ENCODE assay signal across 25 cellular contexts in the genomic region with DNA sequence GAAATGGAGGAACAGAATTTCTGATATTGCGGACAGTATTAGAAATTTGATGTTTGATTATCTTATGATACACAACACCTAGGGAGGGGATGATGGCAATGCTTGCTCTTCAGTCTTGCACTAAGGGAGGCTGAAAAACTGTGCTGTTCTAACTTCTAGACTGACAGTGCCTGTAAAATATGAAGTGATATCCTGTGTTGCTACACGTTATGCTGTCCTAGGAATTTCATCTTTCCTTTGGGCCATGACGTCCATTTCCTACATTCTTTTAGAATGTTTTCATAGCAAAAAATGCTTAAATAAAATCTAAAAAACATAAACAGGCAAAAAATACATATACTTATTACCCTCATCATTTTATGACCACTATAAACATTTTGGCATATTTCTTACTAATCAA. TPM values are rescaled to one million over a fixed set of nuclear protein-coding genes. Genes with fewer than 3 reads are reported as not detected.
DNase-seq lines count a peak whose midpoint lies in the region; ATAC-seq and TF ChIP-seq lines count a peak whose summit lies in the region.
"Had no signal": no experiment of that assay in that cellular context is flagged by ENCODE, and none has a peak within 500 bp of the region (broad histone marks: within the 10 kb centered on the region; RNA-seq: fewer than 3 reads in every experiment).

No MANE protein-coding gene starts in this region.

- no peak overlapping the region for H3K27ac ChIP-seq in AG04450 (ENCODE audit: low read depth, low read length)
- H3K27ac ChIP-seq: 22Rv1, GM23248, RWPE1 had no signal

- TF ChIP-seq CTCF in AG04450 (IDR thresholded peaks at IDR 0.05; ENCODE audit: low read depth, low read length): no peak

- no peak overlapping the region for H3K9ac ChIP-seq in adipocyte (ENCODE audit: low read length)
- H3K9ac ChIP-seq: GM23248, SK-N-SH had no signal

- CTCF ChIA-PET in AG04450 (lab: Charles Lee): no interaction called here

- no peaks in the 10 kb centered on the region for H3K4me1 ChIP-seq in adipocyte (ENCODE audit: control insufficient read depth, insufficient read depth, low read length)

- DNase-seq in AG04450 (ENCODE audit: low read depth, low spot score) (peak; percentile 21), adipocyte (ENCODE audit: low read depth) (peak; percentile 58), dermis microvascular lymphatic vessel endothelial cell (ENCODE audit: low read depth in 2 of 2) (peak; percentile 21 to 33), hepatic stellate cell (ENCODE audit: low spot score) (peak; percentile 8), iPS-NIHi7 (ENCODE audit: extremely low spot score) (no peak), NCI-H82 treated with DMSO at 0.1 percent for 48 hours (lab: John Stamatoyannopoulos, UW; ENCODE audit: unreplicated experiment) (no peak)
- DNase-seq: AML-193; C1 segment of cervical spinal cord; CD8-positive, alpha-beta T cell; DMS153; GM23248; H9; MM.1S; NCI-H1092; NCI-H1436; NCI-H1930; NCI-H2227 treated with DMSO at 0.1 percent for 48 hours; NCI-H510A; SHP77 treated with DMSO at 0.1 percent for 48 hours; SK-N-SH had no signal

- ATAC-seq in GM21367 (IDR thresholded peaks at IDR 0.05; ENCODE audit: unreplicated experiment): no peak
- no peak for ATAC-seq in GM21528 (IDR thresholded peaks at IDR 0.05; ENCODE audit: low FRiP score, unreplicated experiment)
- ATAC-seq: CD8-positive, alpha-beta T cell; K562 had no signal

- no peaks in the 10 kb centered on the region for H3K9me3 ChIP-seq in AG04450 (ENCODE audit: control insufficient read depth, insufficient read depth, low read length)
- no peaks in the 10 kb centered on the region for H3K9me3 ChIP-seq in adipocyte (ENCODE audit: control insufficient read depth, low read length)

- POLR2A ChIA-PET in AG04450 (lab: Yijun Ruan, JAX): no interaction called here

- H3K36me3 ChIP-seq in adipocyte (ENCODE audit: control insufficient read depth, insufficient read depth, low read length, severe bottlenecking): peaks cover 3% of the 10 kb centered on the region

- H3K27me3 ChIP-seq in AG04450 (ENCODE audit: control insufficient read depth, insufficient read depth, low read length) (no peaks in the 10 kb centered on the region), adipocyte (replicated peaks; ENCODE audit: control insufficient read depth, insufficient read depth, low read length) (no peaks in the 10 kb centered on the region)

- H3K4me3 ChIP-seq in AG04450 (ENCODE audit: low read depth, low read length) (no peak overlapping the region), adipocyte (ENCODE audit: low read length) (no peak overlapping the region)
- H3K4me3 ChIP-seq: GM23248, K562 had no signal

RNA-seq across cellular contexts. Expression of a gene that starts 55.3 kb away (rescaled TPM):
- 41.0 and 56.1 TPM in 2 replicates for polyA plus RNA-seq in AG04450 (2011; rRNA removed)
- 28.0 and 35.0 TPM in 2 replicates for polyA minus RNA-seq in AG04450 (2011; rRNA and poly(A)+ RNA removed)
- total RNA-seq in dermis microvascular lymphatic vessel endothelial cell: 10.8 and 13.9 TPM in 2 replicates

Comparison
In these comparisons a context has a peak if more than half of its experiments do, and no peak if none do; other contexts are left out.
1. DNase-seq: peak in AG04450 (single experiment), adipocyte (single experiment), dermis microvascular lymphatic vessel endothelial cell (2 of 2) and hepatic stellate cell (single experiment); none in iPS-NIHi7 (single experiment) and NCI-H82 treated with DMSO at 0.1 percent for 48 hours (single experiment).